In the genomic region with DNA sequence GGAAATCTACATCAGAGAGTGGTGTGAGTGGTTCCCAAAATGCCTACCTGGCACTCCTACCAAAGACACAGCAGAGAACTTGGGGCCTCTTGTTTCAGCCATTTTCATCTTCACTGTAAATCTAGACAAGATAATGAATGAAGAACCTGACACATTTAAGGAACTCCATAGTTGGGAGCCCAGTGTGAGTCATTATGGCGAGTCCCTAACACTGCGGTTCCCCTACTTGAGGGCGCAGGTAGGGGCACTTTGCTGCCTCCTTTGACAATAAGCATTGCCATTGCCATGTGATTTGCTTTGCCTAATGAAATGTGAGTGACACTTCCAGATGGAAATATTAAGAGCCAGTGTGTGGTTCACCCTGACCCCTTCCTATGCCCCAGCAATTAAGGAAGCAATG, we compare ENCODE assay signal across 14 cellular contexts.
A peak's percentile ranks its signal among the peaks of the same experiment; 100 is the strongest.
DNase-seq lines count a peak whose midpoint lies in the region; TF ChIP-seq lines count a peak whose summit lies in the region.
"Had no signal": no experiment of that assay in that cellular context is flagged by ENCODE, and none has a peak within 500 bp of the region (broad histone marks: within the 10 kb centered on the region; RNA-seq: fewer than 3 reads in every experiment).

No MANE protein-coding gene starts in this region.

- CTCF ChIA-PET in activated CD4-positive, alpha-beta memory T cell treated with anti-CD3 and anti-CD28 coated beads for 36 hours (lab: Charles Lee): no interaction called here
- CTCF ChIA-PET in activated CD4-positive, alpha-beta memory T cell treated with anti-CD3 and anti-CD28 coated beads, Interleukin-2, amount 10 ng/mL, durations not matched to agents 7 days and 5 days (lab: Charles Lee): no interaction called here

- intact Hi-C loops in activated CD4-positive, alpha-beta memory T cell treated with anti-CD3 and anti-CD28 coated beads for 36 hours (cut with micrococcal nuclease): loop anchor here (5.0 kb wide), 1 partner anchor 134 kb away; no protein-coding TSS in a partner anchor
- intact Hi-C loops in CD14-positive monocyte (cut with micrococcal nuclease): no loop called here

- POLR2A ChIA-PET in activated CD4-positive, alpha-beta memory T cell treated with anti-CD3 and anti-CD28 coated beads for 36 hours (lab: Charles Lee): interaction anchor here (1.3 kb wide), 1 partner anchor 518 kb away, joined by 3 read pairs; a partner anchor contains a TSS
- POLR2A ChIA-PET in activated CD4-positive, alpha-beta memory T cell treated with anti-CD3 and anti-CD28 coated beads, Interleukin-2, amount 10 ng/mL, durations not matched to agents 7 days and 5 days (lab: Charles Lee): no interaction called here

- no peak overlapping the region for H3K4me3 Mint-ChIP-seq in activated CD4-positive, alpha-beta memory T cell treated with anti-CD3 and anti-CD28 coated beads for 36 hours
- H3K4me3 Mint-ChIP-seq in activated CD4-positive, alpha-beta memory T cell treated with anti-CD3 and anti-CD28 coated beads, Interleukin-2, amount 10 ng/mL, durations not matched to agents 7 days and 5 days: no peak overlapping the region
- H3K4me3 Mint-ChIP-seq in CD14-positive monocyte: no peak overlapping the region
- H3K4me3 Mint-ChIP-seq: HFFc6 had no signal

- no peaks in the 10 kb centered on the region for H3K9me3 Mint-ChIP-seq in activated CD4-positive, alpha-beta memory T cell treated with anti-CD3 and anti-CD28 coated beads for 36 hours
- peaks cover 3% of the 10 kb centered on the region for H3K9me3 Mint-ChIP-seq in activated CD4-positive, alpha-beta memory T cell treated with anti-CD3 and anti-CD28 coated beads, Interleukin-2, amount 10 ng/mL, durations not matched to agents 7 days and 5 days
- peaks cover 0 to 3% (median 0%) of the 10 kb centered on the region in 7 donors for H3K9me3 Mint-ChIP-seq in CD14-positive monocyte

- peak overlapping the region; percentile 71 for H3K27ac Mint-ChIP-seq in activated CD4-positive, alpha-beta memory T cell treated with anti-CD3 and anti-CD28 coated beads for 36 hours
- no peak overlapping the region for H3K27ac Mint-ChIP-seq in activated CD4-positive, alpha-beta memory T cell treated with anti-CD3 and anti-CD28 coated beads, Interleukin-2, amount 10 ng/mL, durations not matched to agents 7 days and 5 days
- H3K27ac Mint-ChIP-seq in CD14-positive monocyte: peak overlapping the region in 4 of 7 donors; percentile 12 to 90 (median 55)
- H3K27ac Mint-ChIP-seq: HFFc6 had no signal

- DNase-seq in activated CD4-positive, alpha-beta memory T cell treated with anti-CD3 and anti-CD28 coated beads for 36 hours: peak; percentile 61
- DNase-seq in activated CD4-positive, alpha-beta memory T cell treated with anti-CD3 and anti-CD28 coated beads, Interleukin-2, amount 10 ng/mL, durations not matched to agents 7 days and 5 days: no peak
- DNase-seq in CD14-positive monocyte (ENCODE audit: low spot score): peak; percentile 53
- DNase-seq in MV-4-11 (lab: John Stamatoyannopoulos, UW): peak; percentile 49
- peak; percentile 47 for DNase-seq in stimulated activated CD8-positive, alpha-beta memory T cell treated with anti-CD3 and anti-CD28 coated beads, Interleukin-4, amount 100 ng/mL, for 48 hours
- DNase-seq in HUDEP-2 (lab: John Stamatoyannopoulos, UW; ENCODE audit: unreplicated experiment in 76 of 76): no peak
- DNase-seq in KG1 (lab: John Stamatoyannopoulos, UW): no peak
- DNase-seq: C1 segment of cervical spinal cord, DMS 273 treated with DMSO at 0.1 percent for 48 hours, GF-D8, HFFc6, NCI-H1092 treated with DMSO at 0.1 percent for 48 hours, NCI-H510A treated with DMSO at 0.1 percent for 48 hours, NCI-H82 had no signal

- TF ChIP-seq CTCF in CD14-positive monocyte (IDR thresholded peaks at IDR 0.05): no peak

- peaks cover 3% of the 10 kb centered on the region for H3K36me3 Mint-ChIP-seq in activated CD4-positive, alpha-beta memory T cell treated with anti-CD3 and anti-CD28 coated beads for 36 hours
- H3K36me3 Mint-ChIP-seq in activated CD4-positive, alpha-beta memory T cell treated with anti-CD3 and anti-CD28 coated beads, Interleukin-2, amount 10 ng/mL, durations not matched to agents 7 days and 5 days (ENCODE audit: low read depth): peaks cover 5% of the 10 kb centered on the region
- H3K36me3 Mint-ChIP-seq in CD14-positive monocyte: peaks cover 0 to 4% of the 10 kb centered on the region in 2 donors

- peaks cover 58% of the 10 kb centered on the region for H3K4me1 Mint-ChIP-seq in activated CD4-positive, alpha-beta memory T cell treated with anti-CD3 and anti-CD28 coated beads for 36 hours (ENCODE audit: low read depth)
- H3K4me1 Mint-ChIP-seq in activated CD4-positive, alpha-beta memory T cell treated with anti-CD3 and anti-CD28 coated beads, Interleukin-2, amount 10 ng/mL, durations not matched to agents 7 days and 5 days: peaks cover 46% of the 10 kb centered on the region
- H3K4me1 Mint-ChIP-seq in CD14-positive monocyte: peaks cover 21% of the 10 kb centered on the region

- H3K27me3 Mint-ChIP-seq in activated CD4-positive, alpha-beta memory T cell treated with anti-CD3 and anti-CD28 coated beads for 36 hours: no peaks in the 10 kb centered on the region
- peaks cover 8% of the 10 kb centered on the region for H3K27me3 Mint-ChIP-seq in activated CD4-positive, alpha-beta memory T cell treated with anti-CD3 and anti-CD28 coated beads, Interleukin-2, amount 10 ng/mL, durations not matched to agents 7 days and 5 days
- H3K27me3 Mint-ChIP-seq in CD14-positive monocyte (ENCODE audit: low read depth in 3 of 3): peaks cover 3 to 8% (median 4%) of the 10 kb centered on the region in 3 donors

Comparison
In these comparisons a context has a peak if more than half of its experiments do, and no peak if none do; other contexts are left out.
1. DNase-seq: peak in activated CD4-positive, alpha-beta memory T cell treated with anti-CD3 and anti-CD28 coated beads for 36 hours (single experiment), CD14-positive monocyte (single experiment), MV-4-11 (single experiment) and stimulated activated CD8-positive, alpha-beta memory T cell treated with anti-CD3 and anti-CD28 coated beads, Interleukin-4, amount 100 ng/mL, for 48 hours (single experiment); none in activated CD4-positive, alpha-beta memory T cell treated with anti-CD3 and anti-CD28 coated beads, Interleukin-2, amount 10 ng/mL, durations not matched to agents 7 days and 5 days (single experiment), HUDEP-2 (0 of 76) and KG1 (single experiment).